8 cellular contexts compared by ENCODE assay signal in the genomic region with DNA sequence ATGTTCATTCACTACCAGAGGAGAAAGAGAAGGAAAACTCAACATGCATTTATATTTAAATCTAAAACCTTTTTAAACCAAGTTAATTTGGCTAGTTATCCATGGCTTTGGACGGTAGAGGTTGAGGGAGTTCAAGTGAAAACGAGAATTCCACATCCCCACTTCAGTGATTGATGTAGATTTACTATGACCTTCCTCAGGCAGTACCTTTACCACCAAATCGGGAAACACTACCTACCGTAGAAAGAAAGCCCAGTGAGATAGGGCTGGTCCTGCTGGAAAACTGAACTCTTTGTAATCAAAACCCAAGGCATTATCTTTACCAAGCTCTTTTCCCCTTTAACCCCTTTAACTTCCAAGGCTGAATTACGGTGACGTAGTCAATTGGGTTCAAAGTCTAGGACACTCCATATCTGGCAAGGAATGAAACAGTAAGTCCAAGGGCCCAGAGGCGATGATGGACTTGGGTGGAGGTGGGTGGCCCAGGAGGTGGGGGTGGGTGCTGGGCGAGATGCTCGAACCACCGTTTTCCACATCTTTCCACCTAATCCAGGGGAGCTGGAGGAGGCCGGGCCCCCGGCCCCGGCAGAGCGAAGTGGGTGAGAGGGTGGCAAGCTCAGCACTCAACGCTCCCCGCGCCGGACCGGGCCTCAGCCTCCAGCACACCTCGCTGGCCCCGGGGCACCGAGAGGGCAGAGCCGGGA. TPM values are rescaled to one million over a fixed set of nuclear protein-coding genes. Genes with fewer than 3 reads are reported as not detected.
DNase-seq lines count a peak whose midpoint lies in the region; ATAC-seq, FAIRE-seq and TF ChIP-seq lines count a peak whose summit lies in the region.

No MANE protein-coding gene starts in this region.

- H3K79me2 ChIP-seq in MM.1S (ENCODE audit: low read length) (no peaks in the 10 kb centered on the region), astrocyte (ENCODE audit: insufficient read depth, low read length) (peaks cover 69% of the 10 kb centered on the region)

- H3K9me3 Mint-ChIP-seq in astrocyte (ENCODE audit: unreplicated experiment) = no peaks in the 10 kb centered on the region

- H4K20me1 ChIP-seq in MM.1S (ENCODE audit: insufficient read depth, low read length) (no peaks in the 10 kb centered on the region), astrocyte (ENCODE audit: insufficient read depth, low read length) (peaks cover 34% of the 10 kb centered on the region)

- no peaks in the 10 kb centered on the region for H3F3A ChIP-seq in MM.1S (ENCODE audit: insufficient read depth, low read length)

- intact Hi-C loops in sciatic nerve (cut with DNase I) = no loop called here

- in situ Hi-C loops in HAP-1 (cut with MboI; ENCODE audit: low sequenced_read_pairs) = loop anchor here (10.0 kb wide), 1 partner anchor 272 kb away; no protein-coding TSS in a partner anchor

- H3K4me2 ChIP-seq in MM.1S (ENCODE audit: low read depth, low read length) = peak overlapping the region; percentile 66; the same call in 1 of the 2 replicates
- H3K4me2 ChIP-seq in astrocyte (ENCODE audit: low read length) = peak overlapping the region; percentile 94

- H3K27me3 ChIP-seq in HAP-1 (ENCODE audit: low read depth) = no peaks in the 10 kb centered on the region
- H3K27me3 ChIP-seq in MM.1S (replicated peaks; ENCODE audit: insufficient read depth, low read length) = no peaks in the 10 kb centered on the region
- H3K27me3 ChIP-seq in astrocyte (ENCODE audit: insufficient read depth, low read length) = no peaks in the 10 kb centered on the region

- FAIRE-seq in astrocyte (lab: Jason Lieb, UNC) = no peak

- H3K4me3 Mint-ChIP-seq in astrocyte (ENCODE audit: unreplicated experiment) = peak overlapping the region; percentile 97

- DNase-seq in SIG-M5 treated with dmso at 0.1 percent for 504 hours (lab: John Stamatoyannopoulos, UW; ENCODE audit: unreplicated experiment) (peak; percentile 9), SIG-M5 (lab: John Stamatoyannopoulos, UW) (no peak), HAP-1 (ENCODE audit: low spot score in 2 of 2) (peak; percentile 30 to 46), MM.1S (no peak), astrocyte (ENCODE audit: low read depth) (peak; percentile 29), sciatic nerve (ENCODE audit: low spot score) (no peak), NCI-H524 treated with DMSO at 0.1 percent for 48 hours (lab: John Stamatoyannopoulos, UW) (no peak)

- H2AFZ ChIP-seq in MM.1S (ENCODE audit: low read length) (peak overlapping the region; percentile 67), astrocyte (ENCODE audit: low read depth, low read length) (peak overlapping the region; percentile 58)

- H3K4me1 Mint-ChIP-seq in astrocyte (ENCODE audit: low read depth, unreplicated experiment) = peaks cover 19% of the 10 kb centered on the region

- no peak overlapping the region; the same call in 1 of the 2 replicates for H3K27ac ChIP-seq in MM.1S (ENCODE audit: low read length)
- peak overlapping the region; percentile 95 for H3K27ac ChIP-seq in astrocyte (ENCODE audit: low read depth, low read length)

- H3K27ac Mint-ChIP-seq in astrocyte (ENCODE audit: unreplicated experiment) = peak overlapping the region; percentile 95

- ATAC-seq in sciatic nerve = peak; percentile 44

- H3K4me1 ChIP-seq in HAP-1 = peaks cover 17% of the 10 kb centered on the region
- H3K4me1 ChIP-seq in MM.1S (ENCODE audit: low read length) = no peaks in the 10 kb centered on the region
- no peaks in the 10 kb centered on the region for H3K4me1 ChIP-seq in astrocyte (ENCODE audit: insufficient read depth, low read length)

- TF ChIP-seq CTCF in MM.1S (IDR thresholded peaks at IDR 0.05; ENCODE audit: low read length) (no peak), astrocyte (IDR thresholded peaks at IDR 0.05; ENCODE audit: insufficient read depth, low read depth, low read length) (no peak)

- H3K9ac ChIP-seq in MM.1S (ENCODE audit: low read length) = peak overlapping the region; percentile 64; the same call in 1 of the 2 replicates
- H3K9ac ChIP-seq in astrocyte (ENCODE audit: low read length) = peak overlapping the region; percentile 98

- H3K9me3 ChIP-seq in HAP-1 (no peaks in the 10 kb centered on the region), MM.1S (replicated peaks; ENCODE audit: insufficient read depth, low read length) (no peaks in the 10 kb centered on the region), astrocyte (ENCODE audit: insufficient read depth, low read depth, low read length) (no peaks in the 10 kb centered on the region)

- H3K36me3 Mint-ChIP-seq in astrocyte (ENCODE audit: low read depth, unreplicated experiment) = peaks cover 2% of the 10 kb centered on the region

- H3K27me3 Mint-ChIP-seq in astrocyte (ENCODE audit: low read depth, unreplicated experiment) = no peaks in the 10 kb centered on the region

- H3K36me3 ChIP-seq in HAP-1 (replicated peaks) = no peaks in the 10 kb centered on the region; the same call in 1 of the 2 replicates
- no peaks in the 10 kb centered on the region for H3K36me3 ChIP-seq in MM.1S (replicated peaks; ENCODE audit: insufficient read depth, low read length)
- H3K36me3 ChIP-seq in astrocyte (ENCODE audit: insufficient read depth, low read length) = no peaks in the 10 kb centered on the region

- H3K4me3 ChIP-seq in HAP-1 (peak overlapping the region; percentile 59), MM.1S (ENCODE audit: low read length) (peak overlapping the region; percentile 76), astrocyte (ENCODE audit: insufficient read depth, low read depth, low read length) (peak overlapping the region; percentile 95), iPS-11a (ENCODE audit: low read depth, low read length) (peak overlapping the region; percentile 89)

- no peaks in the 10 kb centered on the region for H3K9me2 ChIP-seq in MM.1S (replicated peaks; ENCODE audit: insufficient read depth, low read length)

RNA-seq across cellular contexts. Expression of a gene that starts 0.6 kb away (rescaled TPM):
- total RNA-seq in astrocyte (229 and 235 TPM in 2 replicates), sciatic nerve (99.7 TPM)

RNA-seq across cellular contexts. Expression of a gene that starts 11.7 kb away (rescaled TPM):
- total RNA-seq in astrocyte (12.4 and 16.5 TPM in 2 replicates), sciatic nerve (13.7 TPM)

Comparison
In these comparisons a context has a peak if more than half of its experiments do, and no peak if none do; other contexts are left out.
1. DNase-seq: peak in SIG-M5 treated with dmso at 0.1 percent for 504 hours (single experiment), HAP-1 (2 of 2) and astrocyte (single experiment); none in SIG-M5 (single experiment), MM.1S (single experiment), sciatic nerve (single experiment) and NCI-H524 treated with DMSO at 0.1 percent for 48 hours (single experiment).
2. Peak in every context shown above with its lines, with median percentiles within 50 percentile points of each other: H3K4me3 ChIP-seq.